8 cellular contexts compared by ENCODE assay signal in genomic region chr10:73874267-73875138, GRCh38. TPM values are rescaled to one million over a fixed set of nuclear protein-coding genes. Genes with fewer than 3 reads are reported as not detected.
DNase-seq lines count a peak whose midpoint lies in the region; ATAC-seq, FAIRE-seq and TF ChIP-seq lines count a peak whose summit lies in the region.

Gene CAMK2G (minus strand): TSS chr10:73874555. CDS start chr10:73874461, 94 bp downstream.

- WGBS in A549 (ENCODE audit: missing lambda C conversion rate), result 8% methylated on average over 25 of the region's 95 CpGs

- TF ChIP-seq EP300 in A549 (IDR thresholded peaks at IDR 0.05), result no peak

- no peak for TF ChIP-seq RAD21 in A549 (conservative IDR thresholded peaks at IDR 0.05 in 1 of 2, IDR thresholded peaks at IDR 0.05 in 1 of 2)

- no peak for FAIRE-seq in A549 (lab: Jason Lieb, UNC)

- H3K4me1 ChIP-seq in A549, result peaks cover 31% of the 10 kb centered on the region

- peak within 1 kb of the TSS; percentile 90 for H3K4me3 ChIP-seq in A549

- POLR2A ChIA-PET in A549 (lab: Yijun Ruan, JAX), result interaction anchor here (1.5 to 1.8 kb wide), 2 partner anchors 12 kb away, joined by 4 read pairs; no protein-coding TSS in a partner anchor

- H3K4me2 ChIP-seq in A549, result peak within 1 kb of the TSS; percentile 91

- DNase-seq in A549 (ENCODE audit: low read depth in 1 of 2, low spot score in 1 of 2), result peak; percentile 81
- peak; percentile 87 for DNase-seq in NCI-H460 (ENCODE audit: extremely low read depth, low read depth)
- DNase-seq in activated CD4-positive, alpha-beta T cell treated with anti-CD3 and anti-CD28 coated beads for 1 hour, result peak; percentile 77
- peak; percentile 89 for DNase-seq in cerebellum (ENCODE audit: low spot score)
- peak; percentile 44 for DNase-seq in kidney glomerular epithelial cell (lab: John Stamatoyannopoulos, UW)
- peak; percentile 50 to 63 for DNase-seq in stimulated activated CD4-positive, alpha-beta T cell treated with anti-CD3 and anti-CD28 coated beads, Interleukin-1b, Interleukin-23, amount 100 ng/mL, for 1 hour (ENCODE audit: low read depth in 2 of 2)

- TF ChIP-seq CTCF in A549 (IDR thresholded peaks at IDR 0.05), result no peak

- TF ChIP-seq POLR2A in A549 (IDR thresholded peaks at IDR 0.05; ENCODE audit: low read length), result peak; percentile 78

- no peaks in the 10 kb centered on the region for H3K9me3 ChIP-seq in A549

- H3K27ac ChIP-seq in A549, result peak within 1 kb of the TSS; percentile 76 to 96

- peak; percentile 91 to 93 for ATAC-seq in A549
- ATAC-seq in GM18858 (IDR thresholded peaks at IDR 0.05; ENCODE audit: unreplicated experiment), result peak; percentile 68
- peak; percentile 73 for ATAC-seq in HG03066 (IDR thresholded peaks at IDR 0.05; ENCODE audit: low read depth, unreplicated experiment)

- CTCF ChIA-PET in A549 (lab: Yijun Ruan, JAX), result interaction anchor here (0.9 to 21.5 kb wide), 4 partner anchors 11 to 66 kb away, joined by 3 to 565 read pairs (median 18); no protein-coding TSS in a partner anchor

TF ChIP-seq in A549, 52 proteins besides CTCF, POLR2A, EP300 and RAD21 (continues in another document):
- TF ChIP-seq HOXA7 (CRISPR knock-in tag; IDR thresholded peaks at IDR 0.05) (no peak), CEBPB (IDR thresholded peaks at IDR 0.05) (peak; percentile 97 to 98), BHLHE40 (IDR thresholded peaks at IDR 0.05; ENCODE audit: low read depth, low read length) (no peak), HES2 (IDR thresholded peaks at IDR 0.05) (0 out of 2 replicates have a peak, but pooled peaks have one; percentile 23), HOXB5 (CRISPR knock-in tag; IDR thresholded peaks at IDR 0.05) (no peak), FOXS1 (CRISPR knock-in tag; IDR thresholded peaks at IDR 0.05) (no peak), RFX5 (IDR thresholded peaks at IDR 0.05) (no peak), HEYL (CRISPR knock-in tag; IDR thresholded peaks at IDR 0.05) (no peak), ZSCAN20 (CRISPR knock-in tag; IDR thresholded peaks at IDR 0.05) (no peak), ELK1 (IDR thresholded peaks at IDR 0.05; ENCODE audit: low read depth, low read length) (no peak), EHMT2 (IDR thresholded peaks at IDR 0.05; ENCODE audit: low read depth) (no peak), ZNF302 (CRISPR knock-in tag; IDR thresholded peaks at IDR 0.05) (no peak), HMGXB4 (CRISPR knock-in tag; IDR thresholded peaks at IDR 0.05; ENCODE audit: borderline replicate concordance) (no peak), USF2 (IDR thresholded peaks at IDR 0.05) (no peak), CBX8 (IDR thresholded peaks at IDR 0.05) (no peak), KDM5A (IDR thresholded peaks at IDR 0.05) (no peak), RNF2 (IDR thresholded peaks at IDR 0.05; ENCODE audit: borderline replicate concordance, low read depth) (no peak), KDM1A (IDR thresholded peaks at IDR 0.05; ENCODE audit: low read depth) (no peak), TFCP2L1 (CRISPR knock-in tag; IDR thresholded peaks at IDR 0.05) (no peak), CBX2 (IDR thresholded peaks at IDR 0.05; ENCODE audit: borderline replicate concordance, low read depth) (no peak), NPAS2 (CRISPR knock-in tag; IDR thresholded peaks at IDR 0.05; ENCODE audit: borderline replicate concordance) (no peak), TP53 (CRISPR knock-in tag; IDR thresholded peaks at IDR 0.05) (no peak), BCL3 (IDR thresholded peaks at IDR 0.05) (0 out of 3 replicates have a peak, but pooled peaks have one; percentile 31), CHD2 (IDR thresholded peaks at IDR 0.05; ENCODE audit: low read length, partially characterized antibody) (peak; percentile 71), RCOR1 (IDR thresholded peaks at IDR 0.05; ENCODE audit: low read depth, low read length) (no peak), EHF (CRISPR knock-in tag; IDR thresholded peaks at IDR 0.05) (no peak), E2F6 (IDR thresholded peaks at IDR 0.05; ENCODE audit: borderline replicate concordance, low read depth) (0 out of 2 replicates have a peak, but pooled peaks have one; percentile 28), MYC (IDR thresholded peaks at IDR 0.05; ENCODE audit: borderline replicate concordance, low read length) (no peak), MAX (IDR thresholded peaks at IDR 0.05) (peak; percentile 50), MAZ (IDR thresholded peaks at IDR 0.05; ENCODE audit: borderline replicate concordance, low read depth, low read length) (no peak), PBX3 (IDR thresholded peaks at IDR 0.05) (no peak), HOXB13 (CRISPR knock-in tag; IDR thresholded peaks at IDR 0.05; ENCODE audit: low read depth) (no peak), GATA3 (IDR thresholded peaks at IDR 0.05; ENCODE audit: borderline replicate concordance) (no peak)

RNA-seq across cellular contexts. Expression of gene CAMK2G, which starts in this region (rescaled TPM):
- polyA plus RNA-seq in A549 (2011; rRNA removed) (22.6 and 27.5 TPM in 2 replicates), A549 (2017; fragmentation: RNase III; extraction: RNeasy Plus Mini Kit Qiagen cat#74134 plus additional on column Dnase treatment) (22.8 to 26.6 TPM (median 25.5 TPM) in 3 replicates)
- 30.6 and 33.7 TPM in 2 replicates for polyA plus RNA-seq in A549 (2012; cell fraction: cytosol; rRNA removed)
- 61.5 and 75.3 TPM in 2 replicates for polyA plus RNA-seq in A549 (2012; cell fraction: nucleus; rRNA removed)
- 22.9 and 33.4 TPM in 2 replicates for polyA minus RNA-seq in A549 (2011; rRNA and poly(A)+ RNA removed)
- total RNA-seq in NCI-H460 (2014; rRNA removed; shearing (Covaris generic)), result 12.7 and 16.7 TPM in 2 replicates
- polyA plus RNA-seq in NCI-H460 (2014; cell fraction: nucleus; rRNA removed), result 33.7 and 49.1 TPM in 2 replicates
- 35.9 TPM for total RNA-seq in cerebellum

Comparison
In these comparisons a context has a peak if more than half of its experiments do, and no peak if none do; other contexts are left out.
1. Peak in every context shown above with its lines: DNase-seq, ATAC-seq, H3K4me3 ChIP-seq and H3K27ac ChIP-seq.